8 cellular contexts compared by ENCODE assay signal in genomic region chr9:121326130-121326838, GRCh38. TPM values are rescaled to one million over a fixed set of nuclear protein-coding genes. Genes with fewer than 3 reads are reported as not detected.
A peak's percentile ranks its signal among the peaks of the same experiment; 100 is the strongest.
DNase-seq lines count a peak whose midpoint lies in the region; ATAC-seq and TF ChIP-seq lines count a peak whose summit lies in the region.

No MANE protein-coding gene starts in this region.

- H3K4me1 ChIP-seq in NT2/D1 (ENCODE audit: insufficient read depth, insufficient read length), result peaks cover 7% of the 10 kb centered on the region
- peaks cover 68 to 100% (median 95%) of the 10 kb centered on the region in 4 donors for H3K4me1 ChIP-seq in esophagus muscularis mucosa

- DNase-seq in NT2/D1 (ENCODE audit: low read depth, low spot score) (peak; percentile 5), esophagus muscularis mucosa (ENCODE audit: extremely low spot score) (peak; percentile 97), mesenteric fat pad (ENCODE audit: low spot score) (peak; percentile 94), type B pancreatic cell (ENCODE audit: extremely low spot score, unreplicated experiment) (no peak)
- no peak for DNase-seq in activated naive CD8-positive, alpha-beta T cell treated with anti-CD3 and anti-CD28 coated beads, Interleukin-2, amount 50 U/mL, for 24 hours
- DNase-seq in activated T-cell treated with anti-CD3 and anti-CD28 coated beads, Interleukin-2, amount 50 U/mL, for 1 hour, result no peak
- DNase-seq in activated T-cell treated with anti-CD3 and anti-CD28 coated beads, Interleukin-2, amount 50 U/mL, for 4 hours, result no peak

- no peaks in the 10 kb centered on the region for H3K4me1 Mint-ChIP-seq in type B pancreatic cell (ENCODE audit: unreplicated experiment)
- H3K4me1 Mint-ChIP-seq in activated naive CD8-positive, alpha-beta T cell treated with anti-CD3 and anti-CD28 coated beads, Interleukin-2, amount 50 U/mL, for 24 hours, result peaks cover 9% of the 10 kb centered on the region
- peaks cover 8% of the 10 kb centered on the region for H3K4me1 Mint-ChIP-seq in activated T-cell treated with anti-CD3 and anti-CD28 coated beads, Interleukin-2, amount 50 U/mL, for 4 hours (ENCODE audit: low read depth)

- no peak overlapping the region for H3K4me3 ChIP-seq in NT2/D1 (ENCODE audit: insufficient read length, low read depth)
- no peak overlapping the region for H3K4me3 ChIP-seq in esophagus muscularis mucosa

- H3K27ac Mint-ChIP-seq in type B pancreatic cell, result peak overlapping the region; percentile 72
- no peak overlapping the region for H3K27ac Mint-ChIP-seq in activated naive CD8-positive, alpha-beta T cell treated with anti-CD3 and anti-CD28 coated beads, Interleukin-2, amount 50 U/mL, for 24 hours

- H3K9me3 ChIP-seq in NT2/D1 (ENCODE audit: insufficient read depth, low read length) (no peaks in the 10 kb centered on the region), esophagus muscularis mucosa (no peaks in the 10 kb centered on the region)

- peak overlapping the region; percentile 87 to 99 (median 92) for H3K27ac ChIP-seq in esophagus muscularis mucosa (replicated peaks in 1 of 4)

- no peaks in the 10 kb centered on the region for H3K27me3 ChIP-seq in NT2/D1 (ENCODE audit: insufficient read depth, insufficient read length)
- no peaks in the 10 kb centered on the region for H3K27me3 ChIP-seq in esophagus muscularis mucosa

- WGBS in esophagus muscularis mucosa, result 80% methylated on average over 3 of the region's 19 CpGs

- H3K4me3 Mint-ChIP-seq in type B pancreatic cell, result no peak overlapping the region
- H3K4me3 Mint-ChIP-seq in activated naive CD8-positive, alpha-beta T cell treated with anti-CD3 and anti-CD28 coated beads, Interleukin-2, amount 50 U/mL, for 24 hours, result no peak overlapping the region
- H3K4me3 Mint-ChIP-seq in activated T-cell treated with anti-CD3 and anti-CD28 coated beads, Interleukin-2, amount 50 U/mL, for 4 hours, result no peak overlapping the region

- TF ChIP-seq EP300 in esophagus muscularis mucosa (IDR thresholded peaks at IDR 0.05), result peak; percentile 96

- intact Hi-C loops in esophagus muscularis mucosa (cut with DNase I), result no loop called here

- H3K9ac ChIP-seq in NT2/D1 (ENCODE audit: insufficient read length, low read depth), result no peak overlapping the region

- no peaks in the 10 kb centered on the region for H3K27me3 Mint-ChIP-seq in type B pancreatic cell
- H3K27me3 Mint-ChIP-seq in activated naive CD8-positive, alpha-beta T cell treated with anti-CD3 and anti-CD28 coated beads, Interleukin-2, amount 50 U/mL, for 24 hours, result no peaks in the 10 kb centered on the region
- no peaks in the 10 kb centered on the region for H3K27me3 Mint-ChIP-seq in activated T-cell treated with anti-CD3 and anti-CD28 coated beads, Interleukin-2, amount 50 U/mL, for 4 hours (ENCODE audit: low read depth)

- ATAC-seq in activated naive CD8-positive, alpha-beta T cell treated with anti-CD3 and anti-CD28 coated beads, Interleukin-2, amount 50 U/mL, for 24 hours, result no peak
- no peak for ATAC-seq in activated T-cell treated with anti-CD3 and anti-CD28 coated beads, Interleukin-2, amount 50 U/mL, for 4 hours
- ATAC-seq in GM19328 (IDR thresholded peaks at IDR 0.05; ENCODE audit: unreplicated experiment), result no peak

- TF ChIP-seq CTCF in esophagus muscularis mucosa (IDR thresholded peaks at IDR 0.05) (no peak), type B pancreatic cell (conservative IDR thresholded peaks at IDR 0.05) (no peak)

- H3K36me3 ChIP-seq in NT2/D1 (ENCODE audit: insufficient read depth, insufficient read length, low read length), result peaks cover 76% of the 10 kb centered on the region
- peaks cover 86 to 100% (median 94%) of the 10 kb centered on the region in 4 donors for H3K36me3 ChIP-seq in esophagus muscularis mucosa

- H3K36me3 Mint-ChIP-seq in type B pancreatic cell, result peaks cover 20% of the 10 kb centered on the region
- peaks cover 3% of the 10 kb centered on the region for H3K36me3 Mint-ChIP-seq in activated naive CD8-positive, alpha-beta T cell treated with anti-CD3 and anti-CD28 coated beads, Interleukin-2, amount 50 U/mL, for 24 hours (ENCODE audit: low read depth)
- peaks cover 11% of the 10 kb centered on the region for H3K36me3 Mint-ChIP-seq in activated T-cell treated with anti-CD3 and anti-CD28 coated beads, Interleukin-2, amount 50 U/mL, for 4 hours (ENCODE audit: insufficient read depth)

- no peak for TF ChIP-seq POLR2A in esophagus muscularis mucosa (IDR thresholded peaks at IDR 0.05; ENCODE audit: low read depth)

- no peaks in the 10 kb centered on the region for H3K9me3 Mint-ChIP-seq in type B pancreatic cell
- H3K9me3 Mint-ChIP-seq in activated naive CD8-positive, alpha-beta T cell treated with anti-CD3 and anti-CD28 coated beads, Interleukin-2, amount 50 U/mL, for 24 hours, result no peaks in the 10 kb centered on the region
- H3K9me3 Mint-ChIP-seq in activated T-cell treated with anti-CD3 and anti-CD28 coated beads, Interleukin-2, amount 50 U/mL, for 4 hours, result no peaks in the 10 kb centered on the region

RNA-seq across cellular contexts. Expression of gene STOM, which starts 43.8 kb away (rescaled TPM):
- 100 to 1,000 TPM; 250 to 554 (median 444) TPM for total RNA-seq in esophagus muscularis mucosa
- total RNA-seq in mesenteric fat pad, result 620 TPM
- 30.7 and 35.3 TPM in 2 replicates for total RNA-seq in type B pancreatic cell (ENCODE audit: low replicate concordance)
- 10 to 100 TPM; 41.9 to 46.8 (median 46.7) TPM for total RNA-seq in activated T-cell treated with anti-CD3 and anti-CD28 coated beads, Interleukin-2, amount 50 U/mL, for 4 hours

RNA-seq across cellular contexts. Expression of gene GSN, which starts 58.3 kb away (rescaled TPM):
- total RNA-seq in esophagus muscularis mucosa, result 1,000 to 10,000 TPM; 2,509 to 3,811 (median 3,170) TPM
- 843 TPM for total RNA-seq in mesenteric fat pad
- total RNA-seq in type B pancreatic cell (ENCODE audit: low replicate concordance), result 80.0 and 159 TPM in 2 replicates
- 1 to 10 TPM; 1.3 to 2.0 (median 1.9) TPM for total RNA-seq in activated T-cell treated with anti-CD3 and anti-CD28 coated beads, Interleukin-2, amount 50 U/mL, for 4 hours

Comparison
In these comparisons a context has a peak if more than half of its experiments do, and no peak if none do; other contexts are left out.
1. DNase-seq: peak in NT2/D1 (single experiment), esophagus muscularis mucosa (single experiment) and mesenteric fat pad (single experiment); none in type B pancreatic cell (single experiment), activated naive CD8-positive, alpha-beta T cell treated with anti-CD3 and anti-CD28 coated beads, Interleukin-2, amount 50 U/mL, for 24 hours (single experiment), activated T-cell treated with anti-CD3 and anti-CD28 coated beads, Interleukin-2, amount 50 U/mL, for 1 hour (single experiment) and activated T-cell treated with anti-CD3 and anti-CD28 coated beads, Interleukin-2, amount 50 U/mL, for 4 hours (single experiment).
2. RNA of gene GSN, which starts 58.3 kb away (total RNA-seq): 2,509 to 3,811 TPM in esophagus muscularis mucosa, 843 TPM in mesenteric fat pad (single experiment) and 80.0 to 159 TPM in type B pancreatic cell; 1.3 to 2.0 TPM in activated T-cell treated with anti-CD3 and anti-CD28 coated beads, Interleukin-2, amount 50 U/mL, for 4 hours; every median in the first group is over 10 times any median in the second.